In genomic region chr11:64994318-64994717, GRCh38 we compare ENCODE assay signal across 37 cellular contexts. TPM values are rescaled to one million over a fixed set of nuclear protein-coding genes. Genes with fewer than 3 reads are reported as not detected.
"Had no signal": no experiment of that assay in that cellular context is flagged by ENCODE, and none has a peak within 500 bp of the region (broad histone marks: within the 10 kb centered on the region; RNA-seq: fewer than 3 reads in every experiment).

No MANE protein-coding gene starts in this region.

- H3K27me3 Mint-ChIP-seq: activated B cell treated with CpG ODN at 0.5 μM for 24 hours; activated CD4-positive, alpha-beta memory T cell treated with anti-CD3 and anti-CD28 coated beads for 36 hours; activated T-helper 17 cell treated with anti-CD3 and anti-CD28 coated beads, Interleukin-2, amount 50 U/mL, for 72 hours had no signal

- H3K9me3 Mint-ChIP-seq: activated B cell treated with CpG ODN at 0.5 μM for 24 hours; activated CD4-positive, alpha-beta memory T cell treated with anti-CD3 and anti-CD28 coated beads for 36 hours; activated CD8-positive, alpha-beta T cell treated with anti-CD3 and anti-CD28 coated beads for 36 hours; activated naive CD4-positive, alpha-beta T cell treated with anti-CD3 and anti-CD28 coated beads for 36 hours; activated naive CD4-positive, alpha-beta T cell treated with anti-CD3 and anti-CD28 coated beads, Interleukin-2, amount 50 U/mL, for 72 hours; activated naive CD8-positive, alpha-beta T cell treated with anti-CD3 and anti-CD28 coated beads for 36 hours; activated T-cell treated with anti-CD3 and anti-CD28 coated beads, Interleukin-2, amount 50 U/mL, for 4 hours; activated T-cell treated with anti-CD3 and anti-CD28 coated beads, Interleukin-2, amount 50 U/mL, for 72 hours; activated T-helper 1 cell treated with anti-CD3 and anti-CD28 coated beads, Interleukin-12 subunit alpha, Interleukin-12 subunit beta, Interleukin-2, Interleukin-4 antibody, amounts not matched to agents 30 ng/mL and 10 ng/mL and 1 ng/mL, durations not matched to agents 14 hours and 24 hours and 36 hours; activated T-helper 17 cell treated with anti-CD3 and anti-CD28 coated beads, Interleukin-2, amount 50 U/mL, for 72 hours; T-helper 1 cell treated with Interleukin-12 subunit alpha and Interleukin-12 subunit beta and Interleukin-4 antibody, amounts not matched to agents 30 μg/mL and 1 μg/mL, for 36 hours; T-helper 2 cell treated with Interferon-gamma antibody and Interleukin-4, amounts not matched to agents 5 μg/mL and 100 μg/mL, for 36 hours had no signal

- H3K36me3 Mint-ChIP-seq: activated CD4-positive, alpha-beta memory T cell treated with anti-CD3 and anti-CD28 coated beads for 36 hours; activated naive CD4-positive, alpha-beta T cell treated with anti-CD3 and anti-CD28 coated beads, Interleukin-2, amount 50 U/mL, for 72 hours; activated naive CD8-positive, alpha-beta T cell treated with anti-CD3 and anti-CD28 coated beads for 36 hours had no signal

- H3K27ac Mint-ChIP-seq: activated B cell treated with CpG ODN at 0.5 μM for 24 hours; activated CD4-positive, alpha-beta memory T cell treated with anti-CD3 and anti-CD28 coated beads for 36 hours; activated CD8-positive, alpha-beta T cell treated with anti-CD3 and anti-CD28 coated beads for 36 hours; activated naive CD4-positive, alpha-beta T cell treated with anti-CD3 and anti-CD28 coated beads for 36 hours; activated naive CD4-positive, alpha-beta T cell treated with anti-CD3 and anti-CD28 coated beads, Interleukin-2, amount 50 U/mL, for 72 hours; activated naive CD8-positive, alpha-beta T cell treated with anti-CD3 and anti-CD28 coated beads for 36 hours; activated T-cell treated with anti-CD3 and anti-CD28 coated beads, Interleukin-2, amount 50 U/mL, for 72 hours; activated T-helper 1 cell treated with anti-CD3 and anti-CD28 coated beads, Interleukin-12 subunit alpha, Interleukin-12 subunit beta, Interleukin-2, Interleukin-4 antibody, amounts not matched to agents 30 ng/mL and 10 ng/mL and 1 ng/mL, durations not matched to agents 14 hours and 24 hours and 36 hours; activated T-helper 17 cell treated with anti-CD3 and anti-CD28 coated beads, Interleukin-2, amount 50 U/mL, for 72 hours; T-helper 1 cell treated with Interleukin-12 subunit alpha and Interleukin-12 subunit beta and Interleukin-4 antibody, amounts not matched to agents 30 μg/mL and 1 μg/mL, for 36 hours; T-helper 2 cell treated with Interferon-gamma antibody and Interleukin-4, amounts not matched to agents 5 μg/mL and 100 μg/mL, for 36 hours had no signal

- H3K4me3 Mint-ChIP-seq: activated B cell treated with CpG ODN at 0.5 μM for 24 hours; activated CD4-positive, alpha-beta memory T cell treated with anti-CD3 and anti-CD28 coated beads for 36 hours; activated CD8-positive, alpha-beta T cell treated with anti-CD3 and anti-CD28 coated beads for 36 hours; activated naive CD4-positive, alpha-beta T cell treated with anti-CD3 and anti-CD28 coated beads for 36 hours; activated naive CD8-positive, alpha-beta T cell treated with anti-CD3 and anti-CD28 coated beads for 36 hours; activated T-cell treated with anti-CD3 and anti-CD28 coated beads, Interleukin-2, amount 50 U/mL, for 4 hours; activated T-cell treated with anti-CD3 and anti-CD28 coated beads, Interleukin-2, amount 50 U/mL, for 72 hours; activated T-helper 1 cell treated with anti-CD3 and anti-CD28 coated beads, Interleukin-12 subunit alpha, Interleukin-12 subunit beta, Interleukin-2, Interleukin-4 antibody, amounts not matched to agents 30 ng/mL and 10 ng/mL and 1 ng/mL, durations not matched to agents 14 hours and 24 hours and 36 hours; activated T-helper 17 cell treated with anti-CD3 and anti-CD28 coated beads, Interleukin-2, amount 50 U/mL, for 72 hours; T-helper 1 cell treated with Interleukin-12 subunit alpha and Interleukin-12 subunit beta and Interleukin-4 antibody, amounts not matched to agents 30 μg/mL and 1 μg/mL, for 36 hours; T-helper 2 cell treated with Interferon-gamma antibody and Interleukin-4, amounts not matched to agents 5 μg/mL and 100 μg/mL, for 36 hours had no signal

- DNase-seq: activated B cell treated with CpG ODN at 0.5 μM for 24 hours; activated CD4-positive, alpha-beta memory T cell treated with anti-CD3 and anti-CD28 coated beads for 36 hours; activated CD4-positive, alpha-beta T cell treated with anti-CD3 and anti-CD28 coated beads for 48 hours; activated CD4-positive, alpha-beta T cell treated with anti-CD3 and anti-CD28 coated beads, Interleukin-2, amount 50 U/mL, for 1 hour; activated CD4-positive, alpha-beta T cell treated with anti-CD3 and anti-CD28 coated beads, Interleukin-2, amount 50 U/mL, for 4 hours; activated CD4-positive, CD25-positive, alpha-beta regulatory T cell treated with anti-CD3 and anti-CD28 coated beads, Interleukin-2, amount 50 U/mL, for 72 hours; activated CD8-positive, alpha-beta memory T cell treated with anti-CD3 and anti-CD28 coated beads, Interleukin-2, amount 50 U/mL, for 4 hours; activated CD8-positive, alpha-beta T cell treated with anti-CD3 and anti-CD28 coated beads for 36 hours; activated effector memory CD4-positive, alpha-beta T cell treated with anti-CD3 and anti-CD28 coated beads, Interleukin-2, amount 50 U/mL, for 16 hours; activated gamma-delta T cell treated with Interleukin-2 at 50 U/mL for 16 hours; activated naive CD4-positive, alpha-beta T cell; activated naive CD4-positive, alpha-beta T cell treated with anti-CD3 and anti-CD28 coated beads for 36 hours; activated naive CD4-positive, alpha-beta T cell treated with anti-CD3 and anti-CD28 coated beads, Interleukin-2, amount 50 U/mL, for 16 hours; activated naive CD8-positive, alpha-beta T cell treated with anti-CD3 and anti-CD28 coated beads for 36 hours; activated T-cell treated with anti-CD3 and anti-CD28 coated beads for 4 hours; activated T-cell treated with anti-CD3 and anti-CD28 coated beads, Interleukin-2, amount 50 U/mL, for 1 hour; activated T-cell treated with anti-CD3 and anti-CD28 coated beads, Interleukin-2, amount 50 U/mL, for 4 hours; activated T-cell treated with anti-CD3 and anti-CD28 coated beads, Interleukin-2, amount 50 U/mL, for 72 hours; adrenal gland; amniotic stem cell; aorta; body of pancreas; brain microvascular endothelial cell; central memory CD4-positive, alpha-beta T cell; T-helper 1 cell; T-helper 2 cell; T-helper 9 cell had no signal

- ATAC-seq: activated CD8-positive, alpha-beta T cell treated with anti-CD3 and anti-CD28 coated beads for 36 hours; activated naive CD4-positive, alpha-beta T cell treated with anti-CD3 and anti-CD28 coated beads, Interleukin-2, amount 50 U/mL, for 72 hours; activated T-cell treated with anti-CD3 and anti-CD28 coated beads, Interleukin-2, amount 50 U/mL, for 4 hours; activated T-cell treated with anti-CD3 and anti-CD28 coated beads, Interleukin-2, amount 50 U/mL, for 72 hours; activated T-helper 17 cell treated with anti-CD3 and anti-CD28 coated beads, Interleukin-2, amount 50 U/mL, for 72 hours; body of pancreas had no signal

RNA-seq across cellular contexts. Expression of gene BATF2, which starts 2.5 kb away (rescaled TPM):
- total RNA-seq: activated CD8-positive, alpha-beta memory T cell treated with anti-CD3 and anti-CD28 coated beads for 36 hours; activated CD8-positive, alpha-beta T cell treated with anti-CD3 and anti-CD28 coated beads for 36 hours; activated naive CD4-positive, alpha-beta T cell treated with anti-CD3 and anti-CD28 coated beads for 36 hours; activated naive CD4-positive, alpha-beta T cell treated with anti-CD3 and anti-CD28 coated beads, Interleukin-2, amount 50 U/mL, for 72 hours; activated T-helper 1 cell treated with anti-CD3 and anti-CD28 coated beads, Interleukin-12 subunit alpha, Interleukin-12 subunit beta, Interleukin-2, Interleukin-4 antibody, amounts not matched to agents 30 ng/mL and 10 ng/mL and 1 ng/mL, durations not matched to agents 14 hours and 24 hours and 36 hours had no signal

RNA-seq across cellular contexts. Expression of gene MAJIN, which starts 22.4 kb away (rescaled TPM):
- total RNA-seq: activated CD8-positive, alpha-beta memory T cell treated with anti-CD3 and anti-CD28 coated beads for 36 hours; activated CD8-positive, alpha-beta T cell treated with anti-CD3 and anti-CD28 coated beads for 36 hours; activated T-cell treated with anti-CD3 and anti-CD28 coated beads, Interleukin-2, amount 50 U/mL, for 4 hours; activated T-helper 1 cell treated with anti-CD3 and anti-CD28 coated beads, Interleukin-12 subunit alpha, Interleukin-12 subunit beta, Interleukin-2, Interleukin-4 antibody, amounts not matched to agents 30 ng/mL and 10 ng/mL and 1 ng/mL, durations not matched to agents 14 hours and 24 hours and 36 hours; adrenal gland; aorta; astrocyte; breast epithelium; cardiac septum; cerebellum had no signal
